Comparison of ENCODE assay signal across 7 cellular contexts in genomic region chr19:52626915-52627314, GRCh38.
"Had no signal": no experiment of that assay in that cellular context is flagged by ENCODE, and none has a peak within 500 bp of the region (broad histone marks: within the 10 kb centered on the region; RNA-seq: fewer than 3 reads in every experiment).

No MANE protein-coding gene starts in this region.

- DNase-seq: H9, HCEC 1CT, IMR-90 had no signal

- H3K4me3 ChIP-seq: GM23338 had no signal

- H3K4me2 ChIP-seq: GM23338 had no signal

- FAIRE-seq: H1, H54, HTR-8/SVneo had no signal

- H2AFZ ChIP-seq: GM23338 had no signal
